ENCODE assay signal across 19 cellular contexts in the genomic region with DNA sequence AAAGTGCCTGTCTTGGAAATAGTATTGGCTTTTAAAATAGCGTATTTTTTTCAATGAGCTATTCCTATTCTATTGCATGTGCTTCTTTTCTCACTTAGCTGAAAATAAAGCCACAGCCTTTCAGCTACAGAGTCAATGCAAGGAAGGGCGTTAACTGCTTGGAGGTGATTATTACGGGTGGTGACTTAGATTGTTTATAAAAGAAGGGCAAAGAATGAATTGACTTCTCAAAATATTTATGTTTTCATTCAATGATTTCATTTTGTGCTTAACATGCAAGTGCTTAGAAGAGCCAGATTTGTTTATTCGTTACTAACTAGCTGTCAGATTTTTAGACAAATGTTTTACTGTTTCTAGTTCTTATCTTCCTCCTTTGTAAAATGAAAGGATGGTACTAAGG.
"Had no signal": no experiment of that assay in that cellular context is flagged by ENCODE, and none has a peak within 500 bp of the region (broad histone marks: within the 10 kb centered on the region; RNA-seq: fewer than 3 reads in every experiment).

No MANE protein-coding gene starts in this region.

- H3K27me3 ChIP-seq: dorsolateral prefrontal cortex, tibial nerve had no signal

- H3K9me3 Mint-ChIP-seq: activated CD4-positive, alpha-beta memory T cell treated with anti-CD3 and anti-CD28 coated beads for 36 hours; activated naive CD8-positive, alpha-beta T cell treated with anti-CD3 and anti-CD28 coated beads for 36 hours; mesothelial cell of epicardium; naive thymus-derived CD8-positive, alpha-beta T cell; stimulated activated naive CD8-positive, alpha-beta T cell treated with anti-CD3 and anti-CD28 coated beads, Interleukin-15, amount 100 ng/mL, for 72 hours had no signal

- H3K4me3 Mint-ChIP-seq: activated CD4-positive, alpha-beta memory T cell treated with anti-CD3 and anti-CD28 coated beads for 36 hours; activated naive CD8-positive, alpha-beta T cell treated with anti-CD3 and anti-CD28 coated beads for 36 hours; mesothelial cell of epicardium; naive thymus-derived CD8-positive, alpha-beta T cell; stimulated activated naive CD8-positive, alpha-beta T cell treated with anti-CD3 and anti-CD28 coated beads, Interleukin-15, amount 100 ng/mL, for 72 hours had no signal

- H3K4me3 ChIP-seq: colonic mucosa, right lobe of liver, skin epidermis, tibial nerve had no signal

- H3K27ac Mint-ChIP-seq: activated CD4-positive, alpha-beta memory T cell treated with anti-CD3 and anti-CD28 coated beads for 36 hours; activated naive CD8-positive, alpha-beta T cell treated with anti-CD3 and anti-CD28 coated beads for 36 hours; mesothelial cell of epicardium; naive thymus-derived CD8-positive, alpha-beta T cell; stimulated activated naive CD8-positive, alpha-beta T cell treated with anti-CD3 and anti-CD28 coated beads, Interleukin-15, amount 100 ng/mL, for 72 hours had no signal

- H3K27ac ChIP-seq: colonic mucosa, right lobe of liver, skin epidermis had no signal

- H3K36me3 ChIP-seq: colonic mucosa, right lobe of liver, tibial nerve had no signal

- H3K36me3 Mint-ChIP-seq: activated CD4-positive, alpha-beta memory T cell treated with anti-CD3 and anti-CD28 coated beads for 36 hours; activated naive CD8-positive, alpha-beta T cell treated with anti-CD3 and anti-CD28 coated beads for 36 hours; mesothelial cell of epicardium; naive thymus-derived CD8-positive, alpha-beta T cell had no signal

- H3K4me1 Mint-ChIP-seq: stimulated activated naive CD8-positive, alpha-beta T cell treated with anti-CD3 and anti-CD28 coated beads, Interleukin-15, amount 100 ng/mL, for 72 hours had no signal

- H3K9me3 ChIP-seq: colonic mucosa, right lobe of liver, tibial nerve had no signal

- ATAC-seq: left ventricle myocardium superior; naive thymus-derived CD8-positive, alpha-beta T cell; right lobe of liver; stimulated activated naive CD8-positive, alpha-beta T cell treated with anti-CD3 and anti-CD28 coated beads, Interleukin-15, amount 100 ng/mL, for 72 hours had no signal

- DNase-seq: activated CD4-positive, alpha-beta memory T cell treated with anti-CD3 and anti-CD28 coated beads for 36 hours; activated CD4-positive, alpha-beta T cell treated with anti-CD3 and anti-CD28 coated beads for 48 hours; activated CD4-positive, CD25-positive, alpha-beta regulatory T cell; activated naive CD4-positive, alpha-beta T cell treated with Interleukin-2 at 50 U/mL for 16 hours; activated naive CD8-positive, alpha-beta T cell treated with anti-CD3 and anti-CD28 coated beads for 36 hours; activated T-cell treated with anti-CD3 and anti-CD28 coated beads, Interleukin-2, amount 50 U/mL, for 48 hours; colonic mucosa; dorsolateral prefrontal cortex; left ventricle myocardium superior; mammary epithelial cell; naive thymus-derived CD8-positive, alpha-beta T cell; posterior cingulate gyrus; right lobe of liver; stimulated activated CD4-positive, alpha-beta T cell treated with anti-CD3 and anti-CD28 coated beads, Interleukin-1b, Interleukin-23, amount 100 ng/mL, for 48 hours; stimulated activated naive CD8-positive, alpha-beta T cell treated with anti-CD3 and anti-CD28 coated beads, Interleukin-15, amount 100 ng/mL, for 72 hours; T1000 had no signal
